In the genomic region with DNA sequence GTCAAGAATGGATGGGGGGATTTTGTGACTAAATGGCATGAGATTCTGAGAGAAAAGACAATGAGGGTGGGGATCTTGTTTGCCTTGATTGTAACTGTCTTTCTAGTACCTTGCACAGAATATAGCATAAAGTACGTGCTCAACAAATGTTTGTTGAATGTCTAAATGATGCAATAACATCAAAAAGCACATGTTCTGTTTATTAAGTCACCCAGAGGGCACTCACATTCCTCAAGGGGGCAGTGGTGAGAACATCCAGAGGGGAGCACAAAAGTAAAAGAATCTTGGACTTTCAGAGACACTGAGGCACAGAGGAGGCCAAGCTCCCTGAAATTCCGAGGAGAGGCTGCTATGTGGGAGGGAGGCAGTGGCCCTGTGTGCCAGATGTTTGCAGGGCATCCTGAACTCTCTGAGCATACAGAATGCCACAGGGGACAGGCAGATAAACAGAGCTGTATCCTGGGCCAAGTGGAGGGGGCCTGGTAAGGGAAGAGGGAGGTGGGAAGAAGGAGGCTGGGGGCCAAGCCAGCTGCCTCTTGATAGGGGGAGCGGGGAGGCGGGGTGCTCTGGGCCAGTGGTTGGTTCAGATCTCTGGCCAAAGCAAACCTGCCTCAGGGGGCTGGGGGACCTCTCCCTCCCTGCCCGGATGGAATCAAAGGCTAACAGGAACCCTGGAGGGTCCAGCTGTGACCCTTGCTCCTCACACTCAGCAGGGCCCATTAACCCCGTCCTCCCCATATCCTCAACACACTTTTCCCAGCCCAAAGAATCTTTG, we compare ENCODE assay signal across 8 cellular contexts. TPM values are rescaled to one million over a fixed set of nuclear protein-coding genes. Genes with fewer than 3 reads are reported as not detected.
DNase-seq lines count a peak whose midpoint lies in the region; ATAC-seq and TF ChIP-seq lines count a peak whose summit lies in the region.

No MANE protein-coding gene starts in this region.

- DNase-seq in LHCN-M2 (ENCODE audit: low read depth): peak; percentile 68
- DNase-seq in activated T-cell treated with anti-CD3 and anti-CD28 coated beads, Interleukin-2, amount 50 U/mL, for 4 hours: peak; percentile 19
- DNase-seq in globus pallidus (ENCODE audit: low spot score): peak; percentile 48
- peak; percentile 15 for DNase-seq in stimulated activated CD4-positive, alpha-beta T cell treated with anti-CD3 and anti-CD28 coated beads, Interleukin-12 subunit alpha, Interleukin-12 subunit beta, amount 100 ng/mL, for 4 hours
- DNase-seq in islet precursor cell: no peak

- H3K4me1 ChIP-seq in DOHH2 (ENCODE audit: control insufficient read depth, low read length): no peaks in the 10 kb centered on the region

- no peak overlapping the region for H3K27ac ChIP-seq in DOHH2 (ENCODE audit: low read depth, low read length)

- no peaks in the 10 kb centered on the region for H3K4me1 Mint-ChIP-seq in activated T-cell treated with anti-CD3 and anti-CD28 coated beads, Interleukin-2, amount 50 U/mL, for 4 hours (ENCODE audit: low read depth)

- no peaks in the 10 kb centered on the region for H3K9me2 ChIP-seq in DOHH2 (replicated peaks; ENCODE audit: control insufficient read depth, low read length)

- H3K9me3 Mint-ChIP-seq in activated T-cell treated with anti-CD3 and anti-CD28 coated beads, Interleukin-2, amount 50 U/mL, for 4 hours: no peaks in the 10 kb centered on the region

- peaks cover 14% of the 10 kb centered on the region for H3K27me3 Mint-ChIP-seq in activated T-cell treated with anti-CD3 and anti-CD28 coated beads, Interleukin-2, amount 50 U/mL, for 4 hours (ENCODE audit: low read depth)

- H3K79me2 ChIP-seq in DOHH2 (ENCODE audit: control insufficient read depth, low read length): no peaks in the 10 kb centered on the region

- no peaks in the 10 kb centered on the region for H3K27me3 ChIP-seq in DOHH2 (ENCODE audit: control insufficient read depth, low read length)

- peak; percentile 58 to 65 for ATAC-seq in activated T-cell treated with anti-CD3 and anti-CD28 coated beads, Interleukin-2, amount 50 U/mL, for 4 hours
- ATAC-seq in GM18861 (IDR thresholded peaks at IDR 0.05; ENCODE audit: unreplicated experiment) (no peak), HG03442 (IDR thresholded peaks at IDR 0.05; ENCODE audit: unreplicated experiment) (no peak)

- H3K9me3 ChIP-seq in DOHH2 (ENCODE audit: control insufficient read depth, insufficient read depth, low read length): no peaks in the 10 kb centered on the region

- H3K36me3 Mint-ChIP-seq in activated T-cell treated with anti-CD3 and anti-CD28 coated beads, Interleukin-2, amount 50 U/mL, for 4 hours (ENCODE audit: insufficient read depth): no peaks in the 10 kb centered on the region

- no peak overlapping the region for H3K4me3 ChIP-seq in DOHH2 (ENCODE audit: low read length)

- H3F3A ChIP-seq in DOHH2 (ENCODE audit: control insufficient read depth, insufficient read depth): no peaks in the 10 kb centered on the region

- H3K36me3 ChIP-seq in DOHH2 (ENCODE audit: control insufficient read depth, low read length): no peaks in the 10 kb centered on the region

- H3K4me3 Mint-ChIP-seq in activated T-cell treated with anti-CD3 and anti-CD28 coated beads, Interleukin-2, amount 50 U/mL, for 4 hours: no peak overlapping the region

- TF ChIP-seq CTCF in DOHH2 (IDR thresholded peaks at IDR 0.05; ENCODE audit: low read depth, low read length, poor library complexity, severe bottlenecking): peak; percentile 73

- H3K4me2 ChIP-seq in DOHH2 (ENCODE audit: low read length): no peak overlapping the region

- no peaks in the 10 kb centered on the region for H4K20me1 ChIP-seq in DOHH2 (ENCODE audit: control insufficient read depth, insufficient read depth, low read depth, low read length)

RNA-seq across cellular contexts. Expression of a gene that starts 6.5 kb away (rescaled TPM):
- 1.3 and 1.4 TPM in 2 replicates for total RNA-seq in LHCN-M2 (2014; rRNA removed)
- polyA plus RNA-seq in LHCN-M2 (2012): 1.00 TPM
- not detected for total RNA-seq in activated T-cell treated with anti-CD3 and anti-CD28 coated beads, Interleukin-2, amount 50 U/mL, for 4 hours

RNA-seq across cellular contexts. Expression of a gene that starts 10.7 kb away (rescaled TPM):
- total RNA-seq in LHCN-M2 (2014; rRNA removed): 21.7 and 22.2 TPM in 2 replicates
- polyA plus RNA-seq in LHCN-M2 (2012): 14.5 TPM
- 10 to 100 TPM; 30.5 to 45.7 (median 43.1) TPM for total RNA-seq in activated T-cell treated with anti-CD3 and anti-CD28 coated beads, Interleukin-2, amount 50 U/mL, for 4 hours

RNA-seq across cellular contexts. Expression of a gene that starts 27.7 kb away (rescaled TPM):
- not detected in 2 replicates for total RNA-seq in LHCN-M2 (2014; rRNA removed)
- polyA plus RNA-seq in LHCN-M2 (2012): not detected
- total RNA-seq in activated T-cell treated with anti-CD3 and anti-CD28 coated beads, Interleukin-2, amount 50 U/mL, for 4 hours: not detected

RNA-seq across cellular contexts. Expression of a gene that starts 39.1 kb away (rescaled TPM):
- total RNA-seq in LHCN-M2 (2014; rRNA removed): not detected in 2 replicates
- 0.04 TPM for polyA plus RNA-seq in LHCN-M2 (2012)
- under 1 TPM in 1 of 3 donors, not detected in 2; 0.32 TPM for total RNA-seq in activated T-cell treated with anti-CD3 and anti-CD28 coated beads, Interleukin-2, amount 50 U/mL, for 4 hours

RNA-seq across cellular contexts. Expression of a gene that starts 42.3 kb away (rescaled TPM):
- total RNA-seq in LHCN-M2 (2014; rRNA removed): not detected in 2 replicates
- polyA plus RNA-seq in LHCN-M2 (2012): not detected
- not detected for total RNA-seq in activated T-cell treated with anti-CD3 and anti-CD28 coated beads, Interleukin-2, amount 50 U/mL, for 4 hours

Comparison
In these comparisons a context has a peak if more than half of its experiments do, and no peak if none do; other contexts are left out.
1. ATAC-seq: peak in activated T-cell treated with anti-CD3 and anti-CD28 coated beads, Interleukin-2, amount 50 U/mL, for 4 hours (2 of 2); none in GM18861 (single experiment) and HG03442 (single experiment).